ENCODE assay signal across 26 cellular contexts in genomic region chr4:164021947-164022346, GRCh38.
"Had no signal": no experiment of that assay in that cellular context is flagged by ENCODE, and none has a peak within 500 bp of the region (broad histone marks: within the 10 kb centered on the region; RNA-seq: fewer than 3 reads in every experiment).

No MANE protein-coding gene starts in this region.

- H3K9me3 ChIP-seq: colonic mucosa, esophagus squamous epithelium, gastrocnemius medialis, lower lobe of right lung had no signal

- DNase-seq: colonic mucosa; cortex of kidney; effector CD8-positive, alpha-beta T cell; effector memory CD8-positive, alpha-beta T cell; endodermal cell; erythroblast; esophagus squamous epithelium; foreskin fibroblast; foreskin melanocyte; gastrocnemius medialis; glutamatergic neuron; head of caudate nucleus; heart right ventricle; hippocampal formation; left cardiac atrium; left lung; left ventricle myocardium superior; lower lobe of right lung; mesenchymal stem cell; mucosa of descending colon; naive B cell had no signal

- H3K27ac ChIP-seq: colonic mucosa, epithelial cell of prostate, esophagus squamous epithelium, gastrocnemius medialis, heart right ventricle, left lung, lower lobe of right lung had no signal

- H3K27me3 ChIP-seq: colonic mucosa, esophagus squamous epithelium, gastrocnemius medialis, heart right ventricle, left lung had no signal

- ATAC-seq: effector memory CD8-positive, alpha-beta T cell; esophagus mucosa; gastrocnemius medialis; heart right ventricle; left cardiac atrium; left lung; left ventricle myocardium superior; mucosa of descending colon had no signal

- H3K36me3 ChIP-seq: colonic mucosa, esophagus squamous epithelium, gastrocnemius medialis, heart right ventricle, left lung, lower lobe of right lung had no signal

- H3K4me1 ChIP-seq: colonic mucosa, esophagus squamous epithelium, gastrocnemius medialis, heart right ventricle, left lung, lower lobe of right lung had no signal

- FAIRE-seq: endometrium, islet of Langerhans, keratinocyte had no signal

- H3K4me3 ChIP-seq: colonic mucosa, esophagus squamous epithelium, gastrocnemius medialis, heart right ventricle, left lung, lower lobe of right lung, mucosa of descending colon had no signal
